In genomic region chr10:129968937-129969527, GRCh38 we compare ENCODE assay signal across 8 cellular contexts. TPM values are rescaled to one million over a fixed set of nuclear protein-coding genes. Genes with fewer than 3 reads are reported as not detected.
A peak's percentile ranks its signal among the peaks of the same experiment; 100 is the strongest.
DNase-seq lines count a peak whose midpoint lies in the region; ATAC-seq, FAIRE-seq and TF ChIP-seq lines count a peak whose summit lies in the region.

No MANE protein-coding gene starts in this region.

- peak overlapping the region; percentile 79 for H3K4me3 ChIP-seq in SK-N-MC
- no peak overlapping the region for H3K4me3 ChIP-seq in small intestine (ENCODE audit: low read depth in 1 of 2, low read length in 2 of 2)

- H3K27me3 ChIP-seq in small intestine (ENCODE audit: control insufficient read depth in 2 of 2, insufficient read depth in 2 of 2, low read length in 2 of 2), result peaks cover 49 to 55% of the 10 kb centered on the region in 2 donors

- POLR2A ChIA-PET in RWPE1 (lab: Yijun Ruan, JAX; ENCODE audit: low non-redundant PET), result no interaction called here

- CTCF ChIA-PET in RWPE1 (lab: Yijun Ruan, JAX), result interaction anchor here (0.6 to 1.6 kb wide), 6 partner anchors 80 to 381 kb away, joined by 3 to 5 read pairs (median 3); partner anchors contain the start of gene GLRX3

- no peak for FAIRE-seq in small intestine (lab: Jason Lieb, UNC)

- TF ChIP-seq CTCF in GM20000 (IDR thresholded peaks at IDR 0.05; ENCODE audit: extremely low read depth, missing control alignments) (no peak), RWPE1 (conservative IDR thresholded peaks at IDR 0.05; ENCODE audit: low read depth) (no peak)

- H3K9ac ChIP-seq in SK-N-MC (ENCODE audit: insufficient read length), result peak overlapping the region; percentile 22

- H3K9me3 ChIP-seq in SK-N-MC (ENCODE audit: low read depth, low read length) (no peaks in the 10 kb centered on the region), small intestine (ENCODE audit: control insufficient read depth, low read depth) (no peaks in the 10 kb centered on the region)

- no peaks in the 10 kb centered on the region for H3K4me1 ChIP-seq in small intestine (ENCODE audit: control insufficient read depth in 2 of 2, insufficient read depth in 1 of 2, low read depth in 1 of 2, low read length in 1 of 2)

- no peak overlapping the region for H3K27ac ChIP-seq in SK-N-MC
- H3K27ac ChIP-seq in small intestine (ENCODE audit: low read depth in 1 of 2, low read length in 1 of 2), result no peak overlapping the region
- H3K27ac ChIP-seq in RWPE1, result no peak overlapping the region

- peak; percentile 70 for DNase-seq in GM20000 (ENCODE audit: low spot score)
- DNase-seq in SK-N-MC (ENCODE audit: low read depth, low spot score), result no peak
- DNase-seq in germinal center (ENCODE audit: low spot score), result peak; percentile 65
- DNase-seq in small intestine, result peak; percentile 27
- no peak for DNase-seq in COLO829 (ENCODE audit: low spot score)
- no peak for DNase-seq in stimulated activated naive CD4-positive, alpha-beta T cell treated with Interleukin-2 at 50 U/mL for 16 hours (lab: John Stamatoyannopoulos, UW)
- no peak for DNase-seq in RWPE1 (ENCODE audit: low spot score)

- no peak for ATAC-seq in GM19452 (IDR thresholded peaks at IDR 0.05; ENCODE audit: unreplicated experiment)

- H3K36me3 ChIP-seq in SK-N-MC (ENCODE audit: insufficient read depth, low read length) (no peaks in the 10 kb centered on the region), small intestine (ENCODE audit: control insufficient read depth in 2 of 2, insufficient read depth in 2 of 2, low read length in 2 of 2) (no peaks in the 10 kb centered on the region)

- WGBS in small intestine, 3 donors, result 4 to 5% (median 4%) methylated on average over 46 to 47 of the region's 47 CpGs

RNA-seq across cellular contexts. Expression of gene EBF3, which starts 5.0 kb away (rescaled TPM):
- 1 to 10 TPM in 1 of 3 donors, not detected in 2; 1.9 TPM for polyA plus RNA-seq in small intestine

Comparison
In these comparisons a context has a peak if more than half of its experiments do, and no peak if none do; other contexts are left out.
1. DNase-seq: peak in GM20000 (single experiment), germinal center (single experiment) and small intestine (single experiment); none in SK-N-MC (single experiment), COLO829 (single experiment), stimulated activated naive CD4-positive, alpha-beta T cell treated with Interleukin-2 at 50 U/mL for 16 hours (single experiment) and RWPE1 (single experiment).